ENCODE assay signal across 14 cellular contexts in genomic region chr22:48402591-48403031, GRCh38.
DNase-seq lines count a peak whose midpoint lies in the region; ATAC-seq and TF ChIP-seq lines count a peak whose summit lies in the region.
"Had no signal": no experiment of that assay in that cellular context is flagged by ENCODE, and none has a peak within 500 bp of the region (broad histone marks: within the 10 kb centered on the region; RNA-seq: fewer than 3 reads in every experiment).

No MANE protein-coding gene starts in this region.

- H4K8ac ChIP-seq in neuronal stem cell (ENCODE audit: low read depth, low read length) = no peak overlapping the region

- H3K14ac ChIP-seq in neuronal stem cell (ENCODE audit: low read length) = peak overlapping the region; percentile 9

- no CpG with 5 or more reads among the region's 21 CpGs for WGBS in neuronal stem cell (ENCODE audit: extremely low coverage in 2 of 2, insufficient read length in 2 of 2, insufficient replicate concordance in 1 of 2), 2 donors

- no peak overlapping the region for H2BK15ac ChIP-seq in neuronal stem cell (ENCODE audit: low read length)

- intact Hi-C loops in left cardiac atrium (cut with DNase I) = no loop called here

- H3K9ac ChIP-seq in neuronal stem cell (ENCODE audit: low read depth, low read length, poor library complexity) = peak overlapping the region; percentile 17
- H3K9ac ChIP-seq: BLaER1 treated with 17β-estradiol and CSF1 and Interleukin-3, amounts not matched to agents 10 nM and 100 nM had no signal

- H3K4me2 ChIP-seq in neuronal stem cell (ENCODE audit: insufficient read depth, low read length, poor library complexity, severe bottlenecking) = no peak overlapping the region
- H3K4me2 ChIP-seq: BLaER1 treated with 17β-estradiol and CSF1 and Interleukin-3, amounts not matched to agents 10 nM and 100 nM had no signal

- H3K27me3 Mint-ChIP-seq in type B pancreatic cell = peaks cover 9% of the 10 kb centered on the region
- no peaks in the 10 kb centered on the region for H3K27me3 Mint-ChIP-seq in activated T-cell treated with anti-CD3 and anti-CD28 coated beads, Interleukin-2, amount 50 U/mL, for 24 hours

- TF ChIP-seq CTCF in right atrium auricular region (IDR thresholded peaks at IDR 0.05) (no peak), type B pancreatic cell (conservative IDR thresholded peaks at IDR 0.05) (no peak)

- no peak overlapping the region for H3K4ac ChIP-seq in neuronal stem cell (ENCODE audit: low read length)

- H3K4me3 ChIP-seq in right atrium auricular region (no peak overlapping the region), neuronal stem cell (ENCODE audit: low read length in 2 of 2) (no peak overlapping the region)
- H3K4me3 ChIP-seq: BLaER1 treated with 17β-estradiol and CSF1 and Interleukin-3, amounts not matched to agents 10 nM and 100 nM had no signal

- H2BK5ac ChIP-seq in neuronal stem cell (ENCODE audit: low read length) = no peak overlapping the region

- H2AFZ ChIP-seq in neuronal stem cell (ENCODE audit: low read length) = no peak overlapping the region

- H2AK5ac ChIP-seq in neuronal stem cell (ENCODE audit: low read depth, low read length) = no peak overlapping the region

- peak overlapping the region; percentile 79 for H3K18ac ChIP-seq in neuronal stem cell (ENCODE audit: low read length)

- H3K27ac ChIP-seq in right atrium auricular region (no peak overlapping the region), neuronal stem cell (replicated peaks; ENCODE audit: low read length) (no peak overlapping the region)
- H3K27ac ChIP-seq: BLaER1 treated with 17β-estradiol and CSF1 and Interleukin-3, amounts not matched to agents 10 nM and 100 nM had no signal

- no peak overlapping the region for H3K27ac Mint-ChIP-seq in type B pancreatic cell
- no peak overlapping the region for H3K27ac Mint-ChIP-seq in activated T-cell treated with anti-CD3 and anti-CD28 coated beads, Interleukin-2, amount 50 U/mL, for 24 hours
- H3K27ac Mint-ChIP-seq: B cell; CD8-positive, alpha-beta T cell; H9 had no signal

- H3K4me1 ChIP-seq in right atrium auricular region (no peaks in the 10 kb centered on the region), neuronal stem cell (ENCODE audit: control insufficient read depth in 2 of 2, insufficient read depth in 1 of 2, low read depth in 1 of 2, low read length in 2 of 2) (no peaks in the 10 kb centered on the region)
- H3K4me1 ChIP-seq: BLaER1 treated with 17β-estradiol and CSF1 and Interleukin-3, amounts not matched to agents 10 nM and 100 nM had no signal

- H2BK12ac ChIP-seq in neuronal stem cell (ENCODE audit: low read length) = no peak overlapping the region

- H3K36me3 Mint-ChIP-seq in type B pancreatic cell = no peaks in the 10 kb centered on the region
- no peaks in the 10 kb centered on the region for H3K36me3 Mint-ChIP-seq in activated T-cell treated with anti-CD3 and anti-CD28 coated beads, Interleukin-2, amount 50 U/mL, for 24 hours (ENCODE audit: low read depth)
- H3K36me3 Mint-ChIP-seq: CD8-positive, alpha-beta T cell had no signal

- no peak overlapping the region for H3K23ac ChIP-seq in neuronal stem cell (ENCODE audit: low read depth, low read length, poor library complexity)

- ATAC-seq in left cardiac atrium = no peak
- ATAC-seq: CD8-positive, alpha-beta T cell had no signal

- H2BK120ac ChIP-seq in neuronal stem cell (ENCODE audit: low read depth, low read length) = no peak overlapping the region

- no peak overlapping the region for H3K4me3 Mint-ChIP-seq in type B pancreatic cell
- no peak overlapping the region for H3K4me3 Mint-ChIP-seq in activated T-cell treated with anti-CD3 and anti-CD28 coated beads, Interleukin-2, amount 50 U/mL, for 24 hours
- H3K4me3 Mint-ChIP-seq: B cell; CD8-positive, alpha-beta T cell; H9 had no signal

- H3K9me3 ChIP-seq in right atrium auricular region (no peaks in the 10 kb centered on the region), neuronal stem cell (replicated peaks in 1 of 2; ENCODE audit: control insufficient read depth in 2 of 2, insufficient read depth in 1 of 2, low read depth in 1 of 2, low read length in 2 of 2) (no peaks in the 10 kb centered on the region)
- H3K9me3 ChIP-seq: BLaER1 treated with 17β-estradiol and CSF1 and Interleukin-3, amounts not matched to agents 10 nM and 100 nM had no signal

- DNase-seq in right atrium auricular region (ENCODE audit: low spot score) (peak; percentile 36), left cardiac atrium (no peak), neuronal stem cell (ENCODE audit: low spot score) (no peak), type B pancreatic cell (ENCODE audit: extremely low spot score, unreplicated experiment) (peak; percentile 61), GDM1 (lab: John Stamatoyannopoulos, UW) (no peak), T-helper 2 cell (no peak)
- no peak for DNase-seq in activated T-cell treated with anti-CD3 and anti-CD28 coated beads, Interleukin-2, amount 50 U/mL, for 24 hours
- DNase-seq: 8988T, Calu3, DMS79 treated with DMSO at 0.1 percent for 48 hours, H9 had no signal

- H3K27me3 ChIP-seq in right atrium auricular region (no peaks in the 10 kb centered on the region), neuronal stem cell (ENCODE audit: control insufficient read depth in 3 of 3, insufficient read depth in 3 of 3, low read depth in 1 of 3, low read length in 3 of 3) (no peaks in the 10 kb centered on the region)
- H3K27me3 ChIP-seq: BLaER1 treated with 17β-estradiol and CSF1 and Interleukin-3, amounts not matched to agents 10 nM and 100 nM had no signal

- no peaks in the 10 kb centered on the region for H3K79me1 ChIP-seq in neuronal stem cell (ENCODE audit: low read depth, low read length)

- H3K9me3 Mint-ChIP-seq in type B pancreatic cell = no peaks in the 10 kb centered on the region
- no peaks in the 10 kb centered on the region for H3K9me3 Mint-ChIP-seq in activated T-cell treated with anti-CD3 and anti-CD28 coated beads, Interleukin-2, amount 50 U/mL, for 24 hours
- H3K9me3 Mint-ChIP-seq: H9 had no signal

- no peak overlapping the region for H4K91ac ChIP-seq in neuronal stem cell (ENCODE audit: low read depth, low read length, poor library complexity)

- H3K36me3 ChIP-seq in right atrium auricular region (no peaks in the 10 kb centered on the region), neuronal stem cell (replicated peaks in 1 of 2; ENCODE audit: control insufficient read depth in 2 of 2, insufficient read depth in 2 of 2, low read length in 2 of 2) (no peaks in the 10 kb centered on the region)
- H3K36me3 ChIP-seq: BLaER1 treated with 17β-estradiol and CSF1 and Interleukin-3, amounts not matched to agents 10 nM and 100 nM had no signal

- H3K4me1 Mint-ChIP-seq in type B pancreatic cell (ENCODE audit: unreplicated experiment) = no peaks in the 10 kb centered on the region
- H3K4me1 Mint-ChIP-seq in activated T-cell treated with anti-CD3 and anti-CD28 coated beads, Interleukin-2, amount 50 U/mL, for 24 hours (ENCODE audit: low read depth) = no peaks in the 10 kb centered on the region
- H3K4me1 Mint-ChIP-seq: B cell had no signal

Comparison
In these comparisons a context has a peak if more than half of its experiments do, and no peak if none do; other contexts are left out.
1. DNase-seq: peak in right atrium auricular region (single experiment) and type B pancreatic cell (single experiment); none in left cardiac atrium (single experiment), neuronal stem cell (single experiment), GDM1 (single experiment), T-helper 2 cell (0 of 5) and activated T-cell treated with anti-CD3 and anti-CD28 coated beads, Interleukin-2, amount 50 U/mL, for 24 hours (single experiment).